ENCODE assay signal across 2 cellular contexts in the genomic region with DNA sequence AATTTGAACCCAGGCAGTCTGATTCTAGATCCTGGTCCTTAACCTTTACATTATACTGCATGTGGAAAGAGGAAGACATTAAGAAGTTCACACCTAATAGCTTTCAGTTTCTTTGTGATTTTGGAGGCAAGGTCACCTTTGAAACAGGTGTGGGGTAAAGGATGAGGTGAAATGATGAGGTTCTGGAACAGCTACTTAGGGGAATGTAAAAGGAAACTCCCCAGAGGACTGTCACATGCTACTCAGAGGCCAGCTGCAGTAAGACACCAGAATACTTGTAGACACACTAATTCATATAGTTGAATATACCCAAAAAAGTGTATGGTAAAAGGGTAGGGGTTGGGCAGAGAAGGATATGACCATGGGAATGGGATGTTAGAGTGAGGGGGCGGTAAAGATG.
TF ChIP-seq lines count a peak whose summit lies in the region.

No MANE protein-coding gene starts in this region.

TF ChIP-seq in GM12891, 5 proteins besides CTCF, POLR2A, EP300 and RAD21:
- TF ChIP-seq POU2F2 (IDR thresholded peaks at IDR 0.05; ENCODE audit: low read depth, low read length) (no peak), SPI1 (IDR thresholded peaks at IDR 0.05; ENCODE audit: low read depth, low read length) (peak; percentile 28; the same call in 1 of the 2 replicates)

TF ChIP-seq in K562, 482 proteins besides CTCF, POLR2A, EP300 and RAD21:
- TF ChIP-seq, protein P1, sequence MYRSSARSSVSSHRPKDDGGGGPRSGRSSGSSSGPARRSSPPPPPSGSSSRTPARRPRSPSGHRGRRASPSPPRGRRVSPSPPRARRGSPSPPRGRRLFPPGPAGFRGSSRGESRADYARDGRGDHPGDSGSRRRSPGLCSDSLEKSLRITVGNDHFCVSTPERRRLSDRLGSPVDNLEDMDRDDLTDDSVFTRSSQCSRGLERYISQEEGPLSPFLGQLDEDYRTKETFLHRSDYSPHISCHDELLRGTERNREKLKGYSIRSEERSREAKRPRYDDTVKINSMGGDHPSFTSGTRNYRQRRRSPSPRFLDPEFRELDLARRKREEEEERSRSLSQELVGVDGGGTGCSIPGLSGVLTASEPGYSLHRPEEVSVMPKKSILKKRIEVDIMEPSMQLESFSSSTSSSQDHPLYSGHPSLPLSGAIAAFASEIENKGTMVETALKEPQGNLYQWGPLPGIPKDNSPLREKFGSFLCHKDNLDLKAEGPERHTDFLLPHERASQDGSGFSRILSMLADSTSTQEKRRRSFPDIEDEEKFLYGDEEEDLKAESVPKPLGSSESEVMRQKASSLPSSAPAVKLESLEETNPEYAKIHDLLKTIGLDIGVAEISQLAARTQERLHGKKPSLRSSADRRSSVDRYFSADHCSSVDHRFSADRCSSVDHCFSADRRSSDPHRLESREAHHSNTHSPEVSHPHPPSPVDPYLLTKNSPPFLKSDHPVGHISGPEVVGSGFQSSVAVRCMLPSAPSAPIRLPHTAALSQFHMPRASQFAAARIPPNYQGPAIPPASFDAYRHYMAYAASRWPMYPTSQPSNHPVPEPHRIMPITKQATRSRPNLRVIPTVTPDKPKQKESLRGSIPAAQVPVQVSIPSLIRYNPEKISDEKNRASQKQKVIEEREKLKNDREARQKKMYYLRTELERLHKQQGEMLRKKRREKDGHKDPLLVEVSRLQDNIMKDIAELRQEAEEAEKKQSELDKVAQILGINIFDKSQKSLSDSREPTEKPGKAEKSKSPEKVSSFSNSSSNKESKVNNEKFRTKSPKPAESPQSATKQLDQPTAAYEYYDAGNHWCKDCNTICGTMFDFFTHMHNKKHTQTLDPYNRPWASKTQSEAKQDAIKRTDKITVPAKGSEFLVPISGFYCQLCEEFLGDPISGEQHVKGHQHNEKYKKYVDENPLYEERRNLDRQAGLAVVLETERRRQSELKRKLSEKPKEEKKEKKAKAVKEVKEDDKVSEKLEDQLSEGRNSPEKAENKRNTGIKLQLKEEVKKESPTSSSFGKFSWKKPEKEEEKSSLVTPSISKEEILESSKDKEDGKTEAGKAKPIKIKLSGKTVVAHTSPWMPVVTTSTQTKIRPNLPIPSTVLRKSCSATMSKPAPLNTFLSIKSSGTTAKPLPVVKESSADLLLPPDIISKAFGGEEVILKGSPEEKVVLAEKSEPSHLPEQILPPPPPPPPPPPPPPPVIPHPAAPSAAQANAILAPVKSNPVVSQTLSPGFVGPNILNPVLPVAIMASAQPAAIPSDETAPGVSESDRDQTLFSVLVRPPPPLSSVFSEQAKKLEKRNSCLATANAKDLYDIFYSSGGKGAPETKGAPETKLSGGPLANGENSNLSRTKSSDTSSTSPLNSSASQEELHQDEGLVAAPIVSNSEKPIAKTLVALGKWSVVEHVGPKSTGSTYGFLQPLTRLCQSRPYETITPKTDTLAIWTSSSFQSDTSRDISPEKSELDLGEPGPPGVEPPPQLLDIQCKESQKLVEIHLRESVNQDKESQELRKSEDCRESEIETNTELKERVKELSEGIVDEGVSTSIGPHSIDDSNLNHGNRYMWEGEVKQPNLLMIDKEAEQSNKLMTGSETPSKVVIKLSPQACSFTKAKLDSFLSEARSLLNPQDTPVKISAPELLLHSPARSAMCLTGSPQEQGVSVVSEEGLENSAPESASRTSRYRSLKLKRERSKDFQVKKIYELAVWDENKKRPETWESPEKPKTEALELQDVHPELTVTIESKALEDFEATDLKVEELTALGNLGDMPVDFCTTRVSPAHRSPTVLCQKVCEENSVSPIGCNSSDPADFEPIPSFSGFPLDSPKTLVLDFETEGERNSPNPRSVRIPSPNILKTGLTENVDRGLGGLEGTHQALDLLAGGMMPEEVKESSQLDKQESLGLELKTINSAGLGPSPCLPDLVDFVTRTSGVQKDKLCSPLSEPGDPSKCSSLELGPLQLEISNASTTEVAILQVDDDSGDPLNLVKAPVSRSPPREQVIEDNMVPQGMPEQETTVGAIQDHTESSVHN (IDR thresholded peaks at IDR 0.05; ENCODE audit: borderline replicate concordance in 1 of 2, low read depth in 1 of 2), result no peak
- peak; percentile 35; the same call in 1 of the 2 replicates for TF ChIP-seq EGR1 (conservative IDR thresholded peaks at IDR 0.05)
